22 cellular contexts compared by ENCODE assay signal in the genomic region with DNA sequence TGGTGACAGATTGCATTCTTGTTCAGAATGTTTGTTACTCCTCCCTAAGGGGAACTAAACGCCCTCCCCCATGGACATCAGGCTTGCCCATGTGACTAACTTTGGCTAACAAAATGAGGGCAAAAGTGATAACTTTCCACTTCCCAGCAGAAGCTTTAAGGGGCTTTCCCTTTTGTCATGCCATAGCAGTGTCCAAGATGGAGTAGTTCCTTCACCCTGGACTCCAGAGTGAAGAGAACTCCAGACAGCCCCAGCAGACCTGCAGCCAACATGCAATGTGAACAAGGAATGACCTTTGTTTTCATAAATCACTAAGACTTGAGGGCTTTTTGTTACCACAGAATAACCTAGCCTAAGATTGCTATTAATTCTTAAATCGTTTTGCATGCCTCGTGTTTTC.
A peak's percentile ranks its signal among the peaks of the same experiment; 100 is the strongest.
DNase-seq lines count a peak whose midpoint lies in the region; ATAC-seq, FAIRE-seq and TF ChIP-seq lines count a peak whose summit lies in the region.
"Had no signal": no experiment of that assay in that cellular context is flagged by ENCODE, and none has a peak within 500 bp of the region (broad histone marks: within the 10 kb centered on the region; RNA-seq: fewer than 3 reads in every experiment).

No MANE protein-coding gene starts in this region.

- no peaks in the 10 kb centered on the region for H3K9me3 ChIP-seq in A673 (ENCODE audit: low read depth, low read length, poor library complexity, severe bottlenecking)
- H3K9me3 ChIP-seq: ascending aorta, right atrium auricular region had no signal

- no peak overlapping the region for H3K4me3 ChIP-seq in bronchial epithelial cell (ENCODE audit: low read depth, low read length)
- H3K4me3 ChIP-seq in A673 (ENCODE audit: low read depth, low read length, poor library complexity, severe bottlenecking) = no peak overlapping the region
- H3K4me3 ChIP-seq: ascending aorta, neural progenitor cell, right atrium auricular region, SK-N-MC had no signal

- ATAC-seq in omental fat pad (ENCODE audit: low FRiP score) = peak; percentile 33
- ATAC-seq: effector memory CD8-positive, alpha-beta T cell; stimulated activated naive CD8-positive, alpha-beta T cell treated with anti-CD3 and anti-CD28 coated beads, Interleukin-15, amount 100 ng/mL, for 72 hours had no signal

- no peaks in the 10 kb centered on the region for H3K36me3 ChIP-seq in bronchial epithelial cell (ENCODE audit: control insufficient read depth, insufficient read depth, low read length)
- H3K36me3 ChIP-seq in A673 (ENCODE audit: insufficient read depth, low read length, poor library complexity, severe bottlenecking) = no peaks in the 10 kb centered on the region
- H3K36me3 ChIP-seq: ascending aorta, neural progenitor cell, right atrium auricular region had no signal

- in situ Hi-C loops in Caki2 (cut with HindIII; ENCODE audit: low pct_unique_long_range_greater_than_20kb, low sequenced_read_pairs) = no loop called here

- no peak overlapping the region for H3K27ac ChIP-seq in A673 (ENCODE audit: low read depth, low read length, poor library complexity, severe bottlenecking)
- H3K27ac ChIP-seq: ascending aorta, neural progenitor cell, SK-N-MC had no signal

- intact Hi-C loops in A673 (cut with micrococcal nuclease; ENCODE audit: unreplicated experiment) = no loop called here

- peak; percentile 39 for DNase-seq in Caki2 (ENCODE audit: low read depth)
- peak; percentile 48 for DNase-seq in NCI-H2171 (lab: John Stamatoyannopoulos, UW)
- DNase-seq in bronchial epithelial cell (ENCODE audit: low read depth) = no peak
- DNase-seq in omental fat pad (ENCODE audit: low spot score) = no peak
- DNase-seq in NCI-H2107 treated with DMSO at 0.1 percent for 48 hours (lab: John Stamatoyannopoulos, UW; ENCODE audit: unreplicated experiment) = no peak
- DNase-seq in NCI-H1417 treated with DMSO at 0.1 percent for 48 hours (lab: John Stamatoyannopoulos, UW) = no peak
- DNase-seq in A673 (ENCODE audit: low spot score) = no peak
- no peak for DNase-seq in HEK293T (ENCODE audit: extremely low spot score)
- DNase-seq: activated CD8-positive, alpha-beta memory T cell treated with anti-CD3 and anti-CD28 coated beads, Interleukin-2, amount 50 U/mL, for 4 hours; activated naive CD4-positive, alpha-beta T cell; CD4-positive, alpha-beta T cell; effector memory CD8-positive, alpha-beta T cell; H7; NCI-H1092; NCI-H82; stimulated activated naive CD8-positive, alpha-beta T cell treated with anti-CD3 and anti-CD28 coated beads, Interleukin-15, amount 100 ng/mL, for 72 hours; T-helper 9 cell had no signal

- H3K27me3 ChIP-seq in bronchial epithelial cell (ENCODE audit: control insufficient read depth, insufficient read depth, low read length) (no peaks in the 10 kb centered on the region), A673 (replicated peaks; ENCODE audit: insufficient read depth, low read depth, low read length, poor library complexity) (no peaks in the 10 kb centered on the region)
- H3K27me3 ChIP-seq: ascending aorta, neural progenitor cell, right atrium auricular region had no signal

- no TSS peak for BruUV-seq in A673 (replicated peaks; lab: Mats Ljungman, UMichigan)

- peaks cover 27% of the 10 kb centered on the region for H3K4me1 ChIP-seq in A673 (ENCODE audit: insufficient read depth, low read length, poor library complexity, severe bottlenecking)
- H3K4me1 ChIP-seq: right atrium auricular region had no signal

- CTCF ChIA-PET in A673 (lab: Charles Lee) = no interaction called here
- CTCF ChIA-PET in HEK293T (lab: Yijun Ruan, JAX) = no interaction called here

- no peak for TF ChIP-seq CTCF in bronchial epithelial cell (IDR thresholded peaks at IDR 0.05; ENCODE audit: insufficient read depth, low read length, severe bottlenecking)
- TF ChIP-seq CTCF in omental fat pad (IDR thresholded peaks at IDR 0.05) = no peak
- no peak for TF ChIP-seq CTCF in A673 (conservative IDR thresholded peaks at IDR 0.05; ENCODE audit: low read depth, low read length)

- POLR2A ChIA-PET in A673 (lab: Charles Lee; ENCODE audit: low non-redundant PET) (no interaction called here), HEK293T (lab: Yijun Ruan, JAX) (no interaction called here)

- peak; percentile 47 for FAIRE-seq in bronchial epithelial cell (lab: Jason Lieb, UNC)
- FAIRE-seq: GM19239 had no signal

TF ChIP-seq in HEK293T, 16 proteins besides CTCF, POLR2A, EP300 and RAD21:
- TF ChIP-seq NFRKB (IDR thresholded peaks at IDR 0.05) = no peak
- no peak for TF ChIP-seq LEF1 (IDR thresholded peaks at IDR 0.05; ENCODE audit: borderline replicate concordance)
- no peak for TF ChIP-seq ZNF384 (IDR thresholded peaks at IDR 0.05)

Comparison
In these comparisons a context has a peak if more than half of its experiments do, and no peak if none do; other contexts are left out.
1. DNase-seq: peak in Caki2 (single experiment) and NCI-H2171 (single experiment); none in bronchial epithelial cell (single experiment), omental fat pad (single experiment), NCI-H2107 treated with DMSO at 0.1 percent for 48 hours (single experiment), NCI-H1417 treated with DMSO at 0.1 percent for 48 hours (single experiment), A673 (single experiment) and HEK293T (single experiment).